In genomic region chr20:47568019-47568418, GRCh38 we compare ENCODE assay signal across 9 cellular contexts.
A peak's percentile ranks its signal among the peaks of the same experiment; 100 is the strongest.
DNase-seq lines count a peak whose midpoint lies in the region; ATAC-seq, FAIRE-seq and TF ChIP-seq lines count a peak whose summit lies in the region.
"Had no signal": no experiment of that assay in that cellular context is flagged by ENCODE, and none has a peak within 500 bp of the region (broad histone marks: within the 10 kb centered on the region; RNA-seq: fewer than 3 reads in every experiment).

No MANE protein-coding gene starts in this region.

- H3K9me3 ChIP-seq in left ventricle myocardium inferior (replicated peaks) (peaks cover 17% of the 10 kb centered on the region), upper lobe of left lung (peaks cover 0 to 9% (median 5%) of the 10 kb centered on the region in 4 donors)

- peak in 1 of 2 donors; percentile 53 for ATAC-seq in upper lobe of left lung (ENCODE audit: low FRiP score in 2 of 2)
- ATAC-seq in GM19351 (IDR thresholded peaks at IDR 0.05; ENCODE audit: unreplicated experiment): no peak
- ATAC-seq in GM18858 (IDR thresholded peaks at IDR 0.05; ENCODE audit: unreplicated experiment): no peak

- H3K27ac Mint-ChIP-seq in activated T-cell treated with anti-CD3 and anti-CD28 coated beads, Interleukin-2, amount 50 U/mL, for 24 hours: peak overlapping the region; percentile 89

- H3K4me3 Mint-ChIP-seq in activated T-cell treated with anti-CD3 and anti-CD28 coated beads, Interleukin-2, amount 50 U/mL, for 24 hours: no peak overlapping the region

- 28 to 36% methylated on average over 2 of the region's 2 CpGs for WGBS in upper lobe of left lung, 2 donors

- H3K27me3 ChIP-seq in left ventricle myocardium inferior (ENCODE audit: low read depth) (no peaks in the 10 kb centered on the region), upper lobe of left lung (no peaks in the 10 kb centered on the region)

- TF ChIP-seq EP300 in upper lobe of left lung (IDR thresholded peaks at IDR 0.05): no peak

- peaks cover 17% of the 10 kb centered on the region for H3K36me3 ChIP-seq in left ventricle myocardium inferior
- peaks cover 0 to 6% (median 0%) of the 10 kb centered on the region in 4 donors for H3K36me3 ChIP-seq in upper lobe of left lung

- H3K4me1 Mint-ChIP-seq in activated T-cell treated with anti-CD3 and anti-CD28 coated beads, Interleukin-2, amount 50 U/mL, for 24 hours (ENCODE audit: low read depth): peaks cover 76% of the 10 kb centered on the region

- peaks cover 85% of the 10 kb centered on the region for H3K36me3 Mint-ChIP-seq in activated T-cell treated with anti-CD3 and anti-CD28 coated beads, Interleukin-2, amount 50 U/mL, for 24 hours (ENCODE audit: low read depth)

- H3K4me1 ChIP-seq in left ventricle myocardium inferior (peaks cover 60% of the 10 kb centered on the region), upper lobe of left lung (peaks cover 22 to 36% (median 30%) of the 10 kb centered on the region in 4 donors)

- H3K9me3 Mint-ChIP-seq in activated T-cell treated with anti-CD3 and anti-CD28 coated beads, Interleukin-2, amount 50 U/mL, for 24 hours: no peaks in the 10 kb centered on the region

- no peak for FAIRE-seq in frontal cortex (lab: Jason Lieb, UNC)

- H3K27ac ChIP-seq in VCaP: peak overlapping the region; percentile 93
- H3K27ac ChIP-seq in left ventricle myocardium inferior (replicated peaks): peak overlapping the region; percentile 72
- peak overlapping the region; percentile 23 to 67 (median 31) for H3K27ac ChIP-seq in upper lobe of left lung

- no peak for DNase-seq in activated T-cell treated with anti-CD3 and anti-CD28 coated beads, Interleukin-2, amount 50 U/mL, for 24 hours
- no peak for DNase-seq in activated T-cell treated with anti-CD3 and anti-CD28 coated beads, Interleukin-2, amount 50 U/mL, for 48 hours
- no peak for DNase-seq in left ventricle myocardium inferior
- DNase-seq in upper lobe of left lung: no peak
- DNase-seq in frontal cortex (ENCODE audit: low spot score in 2 of 2): no peak

- no peaks in the 10 kb centered on the region for H3K27me3 Mint-ChIP-seq in activated T-cell treated with anti-CD3 and anti-CD28 coated beads, Interleukin-2, amount 50 U/mL, for 24 hours

- intact Hi-C loops in left ventricle myocardium inferior (cut with micrococcal nuclease): no loop called here

- TF ChIP-seq POLR2A in upper lobe of left lung (IDR thresholded peaks at IDR 0.05): no peak

- H3K4me3 ChIP-seq in left ventricle myocardium inferior (no peak overlapping the region), upper lobe of left lung (no peak overlapping the region)
- H3K4me3 ChIP-seq: lung had no signal

- no peak for TF ChIP-seq CTCF in VCaP (conservative IDR thresholded peaks at IDR 0.05)
- no peak for TF ChIP-seq CTCF in left ventricle myocardium inferior (IDR thresholded peaks at IDR 0.05; ENCODE audit: borderline replicate concordance)
- no peak for TF ChIP-seq CTCF in upper lobe of left lung (IDR thresholded peaks at IDR 0.05)

Comparison
In these comparisons a context has a peak if more than half of its experiments do, and no peak if none do; other contexts are left out.
1. H3K27ac ChIP-seq: peak in every context shown above with its lines; median percentile 93 in VCaP; 72 in left ventricle myocardium inferior; 31 in upper lobe of left lung.